In the genomic region with DNA sequence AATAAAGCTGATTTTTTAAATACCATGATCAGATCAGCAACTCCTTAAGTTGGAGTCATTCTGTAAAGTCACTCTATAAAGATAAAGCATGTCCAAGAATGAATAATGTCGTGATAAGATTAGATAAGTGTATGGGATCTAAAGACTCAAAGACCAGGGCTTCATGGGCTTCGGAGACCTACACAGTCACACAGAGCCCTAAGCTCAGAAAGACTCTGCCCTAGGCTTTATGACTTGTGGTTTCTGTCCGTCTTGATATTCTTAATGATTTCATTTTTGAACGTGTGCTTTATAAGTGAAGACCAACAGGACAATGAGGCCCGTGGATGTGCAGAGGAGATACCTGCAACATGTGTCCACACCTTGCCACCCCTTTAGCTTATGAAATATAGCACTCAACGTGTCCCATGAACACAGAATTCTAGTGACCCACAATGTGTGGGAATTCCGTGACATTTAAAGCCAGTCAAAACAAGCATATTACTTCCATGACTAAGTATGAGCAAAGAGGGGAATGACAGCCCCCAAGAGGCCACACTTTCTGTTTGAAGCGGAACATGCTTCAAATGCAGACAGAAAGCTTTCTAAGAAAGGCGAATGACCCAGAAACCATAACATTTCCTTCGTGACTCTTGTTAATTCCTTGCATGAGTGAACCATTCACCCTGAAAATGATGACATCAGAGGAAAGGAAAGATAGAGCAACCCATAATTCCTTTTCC, we compare ENCODE assay signal across 11 cellular contexts.
DNase-seq lines count a peak whose midpoint lies in the region; ATAC-seq lines count a peak whose summit lies in the region.
"Had no signal": no experiment of that assay in that cellular context is flagged by ENCODE, and none has a peak within 500 bp of the region (broad histone marks: within the 10 kb centered on the region; RNA-seq: fewer than 3 reads in every experiment).

No MANE protein-coding gene starts in this region.

- no peak overlapping the region for H3K4me3 Mint-ChIP-seq in activated naive CD4-positive, alpha-beta T cell treated with anti-CD3 and anti-CD28 coated beads, Interleukin-2, amount 10 ng/mL, durations not matched to agents 7 days and 5 days
- peak overlapping the region; percentile 65 for H3K4me3 Mint-ChIP-seq in activated T-helper 17 cell treated with anti-CD3 and anti-CD28 coated beads, Interleukin-2, amount 50 U/mL, for 72 hours
- H3K4me3 Mint-ChIP-seq: B cell had no signal

- H3K27ac Mint-ChIP-seq in activated naive CD4-positive, alpha-beta T cell treated with anti-CD3 and anti-CD28 coated beads, Interleukin-2, amount 10 ng/mL, durations not matched to agents 7 days and 5 days = no peak overlapping the region
- H3K27ac Mint-ChIP-seq in activated T-helper 17 cell treated with anti-CD3 and anti-CD28 coated beads, Interleukin-2, amount 50 U/mL, for 72 hours = peak overlapping the region; percentile 56
- H3K27ac Mint-ChIP-seq: B cell had no signal

- H3K4me1 Mint-ChIP-seq in activated naive CD4-positive, alpha-beta T cell treated with anti-CD3 and anti-CD28 coated beads, Interleukin-2, amount 10 ng/mL, durations not matched to agents 7 days and 5 days = peaks cover 49% of the 10 kb centered on the region
- H3K4me1 Mint-ChIP-seq in activated T-helper 17 cell treated with anti-CD3 and anti-CD28 coated beads, Interleukin-2, amount 50 U/mL, for 72 hours = peaks cover 28% of the 10 kb centered on the region

- H3K9me3 Mint-ChIP-seq in activated naive CD4-positive, alpha-beta T cell treated with anti-CD3 and anti-CD28 coated beads, Interleukin-2, amount 10 ng/mL, durations not matched to agents 7 days and 5 days = no peaks in the 10 kb centered on the region
- no peaks in the 10 kb centered on the region for H3K9me3 Mint-ChIP-seq in activated T-helper 17 cell treated with anti-CD3 and anti-CD28 coated beads, Interleukin-2, amount 50 U/mL, for 72 hours

- ATAC-seq in activated T-helper 17 cell treated with anti-CD3 and anti-CD28 coated beads, Interleukin-2, amount 50 U/mL, for 72 hours (replicated peaks) = peak; percentile 83
- ATAC-seq in stimulated activated naive CD8-positive, alpha-beta T cell treated with anti-CD3 and anti-CD28 coated beads, Interleukin-15, Interleukin-2, amounts not matched to agents 100 U/mL and 50 U/mL, for 24 hours = peak; percentile 85
- ATAC-seq: left ventricle myocardium superior had no signal

- no peaks in the 10 kb centered on the region for H3K27me3 Mint-ChIP-seq in activated naive CD4-positive, alpha-beta T cell treated with anti-CD3 and anti-CD28 coated beads, Interleukin-2, amount 10 ng/mL, durations not matched to agents 7 days and 5 days
- peaks cover 3% of the 10 kb centered on the region for H3K27me3 Mint-ChIP-seq in activated T-helper 17 cell treated with anti-CD3 and anti-CD28 coated beads, Interleukin-2, amount 50 U/mL, for 72 hours

- peak; percentile 33 for DNase-seq in activated naive CD4-positive, alpha-beta T cell treated with Interleukin-2 at 50 U/mL for 16 hours
- DNase-seq in activated naive CD4-positive, alpha-beta T cell treated with anti-CD3 and anti-CD28 coated beads, Interleukin-2, amount 10 ng/mL, durations not matched to agents 7 days and 5 days = no peak
- peak; percentile 38 for DNase-seq in glomerular visceral epithelial cell (ENCODE audit: extremely low spot score)
- peak; percentile 31 for DNase-seq in stimulated activated naive CD8-positive, alpha-beta T cell treated with anti-CD3 and anti-CD28 coated beads, Interleukin-15, Interleukin-2, amounts not matched to agents 100 U/mL and 50 U/mL, for 24 hours
- no peak for DNase-seq in NCI-H2029 treated with DMSO at 0.1 percent for 48 hours (lab: John Stamatoyannopoulos, UW)
- DNase-seq in NCI-H2227 treated with DMSO at 0.1 percent for 48 hours (lab: John Stamatoyannopoulos, UW) = no peak
- DNase-seq in activated gamma-delta T cell treated with Interleukin-2 at 50 U/mL for 16 hours = no peak
- DNase-seq: activated effector memory CD4-positive, alpha-beta T cell treated with Interleukin-2 at 50 U/mL for 16 hours; left ventricle myocardium superior had no signal

- H3K36me3 Mint-ChIP-seq in activated naive CD4-positive, alpha-beta T cell treated with anti-CD3 and anti-CD28 coated beads, Interleukin-2, amount 10 ng/mL, durations not matched to agents 7 days and 5 days = no peaks in the 10 kb centered on the region
- H3K36me3 Mint-ChIP-seq in activated T-helper 17 cell treated with anti-CD3 and anti-CD28 coated beads, Interleukin-2, amount 50 U/mL, for 72 hours (ENCODE audit: low read depth) = no peaks in the 10 kb centered on the region

- CTCF ChIA-PET in activated naive CD4-positive, alpha-beta T cell treated with anti-CD3 and anti-CD28 coated beads, Interleukin-2, amount 10 ng/mL, durations not matched to agents 7 days and 5 days (lab: Charles Lee) = no interaction called here

Comparison
In these comparisons a context has a peak if more than half of its experiments do, and no peak if none do; other contexts are left out.
1. DNase-seq: peak in activated naive CD4-positive, alpha-beta T cell treated with Interleukin-2 at 50 U/mL for 16 hours (single experiment), glomerular visceral epithelial cell (single experiment) and stimulated activated naive CD8-positive, alpha-beta T cell treated with anti-CD3 and anti-CD28 coated beads, Interleukin-15, Interleukin-2, amounts not matched to agents 100 U/mL and 50 U/mL, for 24 hours (single experiment); none in activated naive CD4-positive, alpha-beta T cell treated with anti-CD3 and anti-CD28 coated beads, Interleukin-2, amount 10 ng/mL, durations not matched to agents 7 days and 5 days (single experiment), NCI-H2029 treated with DMSO at 0.1 percent for 48 hours (single experiment), NCI-H2227 treated with DMSO at 0.1 percent for 48 hours (single experiment) and activated gamma-delta T cell treated with Interleukin-2 at 50 U/mL for 16 hours (single experiment).